ENCODE assay signal across 14 cellular contexts in the genomic region with DNA sequence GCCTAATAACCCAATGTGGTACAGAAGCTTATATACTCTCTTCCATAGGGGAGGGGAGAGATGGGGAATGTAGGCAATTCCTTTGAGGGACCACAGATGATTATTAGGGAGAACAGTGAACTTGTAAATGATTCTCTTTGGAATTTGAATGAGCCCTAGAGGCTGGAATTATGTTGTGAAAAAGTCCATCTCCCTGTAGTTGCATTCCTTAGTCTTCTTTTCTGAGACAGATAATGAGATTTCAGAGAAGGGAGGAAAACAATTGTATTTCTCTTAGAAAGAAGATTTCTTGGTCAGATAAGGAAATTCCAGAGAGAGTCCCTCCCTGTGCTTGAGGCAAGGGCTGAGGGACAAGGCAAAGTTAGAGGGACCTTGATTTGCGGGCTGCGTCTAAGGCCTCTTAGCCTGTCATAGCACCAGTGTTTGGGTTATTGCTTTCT.
DNase-seq lines count a peak whose midpoint lies in the region; ATAC-seq and TF ChIP-seq lines count a peak whose summit lies in the region.
"Had no signal": no experiment of that assay in that cellular context is flagged by ENCODE, and none has a peak within 500 bp of the region (broad histone marks: within the 10 kb centered on the region; RNA-seq: fewer than 3 reads in every experiment).

No MANE protein-coding gene starts in this region.

- H3K27ac Mint-ChIP-seq in CD4-positive, alpha-beta T cell = peak overlapping the region; percentile 15
- peak overlapping the region; percentile 71 to 95 (median 86) for H3K27ac Mint-ChIP-seq in nephron

- no peaks in the 10 kb centered on the region for H3K9me3 ChIP-seq in CD4-positive, alpha-beta T cell (ENCODE audit: control insufficient read depth, low read length)
- H3K9me3 ChIP-seq in HUES64 (ENCODE audit: insufficient read depth, low read depth, low read length) (peaks cover 28% of the 10 kb centered on the region), uterus (no peaks in the 10 kb centered on the region)
- H3K9me3 ChIP-seq: adrenal gland had no signal

- WGBS in HUES64 = 73% methylated on average over 2 of the region's 2 CpGs

- H3K4me1 ChIP-seq in HUES64 (ENCODE audit: insufficient read depth, low read length) (peaks cover 31% of the 10 kb centered on the region), uterus (peaks cover 0 to 7% of the 10 kb centered on the region in 2 donors)

- no peak overlapping the region for H3K27ac ChIP-seq in CD4-positive, alpha-beta T cell (ENCODE audit: low read depth, low read length)
- H3K27ac ChIP-seq in HUES64 (ENCODE audit: low read depth, low read length) = peak overlapping the region; percentile 97
- peak overlapping the region in 1 of 2 donors; percentile 48 for H3K27ac ChIP-seq in uterus
- H3K27ac ChIP-seq: C4-2B had no signal

- no peak overlapping the region for H3K4me3 Mint-ChIP-seq in CD4-positive, alpha-beta T cell
- peak overlapping the region in 1 of 3 experiments; percentile 2 for H3K4me3 Mint-ChIP-seq in nephron

- H3K9ac ChIP-seq in HUES64 (ENCODE audit: low read depth, low read length) = peak overlapping the region; percentile 35; the same call in 1 of the 2 replicates

- H3K36me3 Mint-ChIP-seq in CD4-positive, alpha-beta T cell (ENCODE audit: low read depth) = no peaks in the 10 kb centered on the region
- no peaks in the 10 kb centered on the region for H3K36me3 Mint-ChIP-seq in nephron (ENCODE audit: low read depth)

- no peak for TF ChIP-seq POLR2A in uterus (IDR thresholded peaks at IDR 0.05)

- H3K36me3 ChIP-seq in HUES64 (ENCODE audit: insufficient read depth, low read length) (peaks cover 5% of the 10 kb centered on the region), uterus (no peaks in the 10 kb centered on the region)
- H3K36me3 ChIP-seq: adrenal gland, spleen had no signal

- POLR2A ChIA-PET in CD4-positive, alpha-beta T cell (lab: Charles Lee) = no interaction called here

- H3K27me3 ChIP-seq in CD4-positive, alpha-beta T cell (ENCODE audit: control insufficient read depth, insufficient read depth, low read length) = no peaks in the 10 kb centered on the region
- H3K27me3 ChIP-seq in HUES64 (ENCODE audit: insufficient read depth, low read length) (no peaks in the 10 kb centered on the region), uterus (no peaks in the 10 kb centered on the region)
- H3K27me3 ChIP-seq: adrenal gland, spleen had no signal

- H3K4me3 ChIP-seq in HUES64 (ENCODE audit: low read length) = no peak overlapping the region
- no peak overlapping the region for H3K4me3 ChIP-seq in choroid plexus epithelial cell (ENCODE audit: low read depth, low read length)
- no peak overlapping the region for H3K4me3 ChIP-seq in uterus
- H3K4me3 ChIP-seq: adrenal gland, spleen had no signal

- CTCF ChIA-PET in CD4-positive, alpha-beta T cell (lab: Charles Lee) = no interaction called here

- no peak for ATAC-seq in CD4-positive, alpha-beta T cell (ENCODE audit: poor library complexity)
- ATAC-seq in activated CD4-positive, CD25-positive, alpha-beta regulatory T cell treated with anti-CD3 and anti-CD28 coated beads, Interleukin-2, amount 50 U/mL, for 24 hours = no peak

- no peak for DNase-seq in CD4-positive, alpha-beta T cell
- peak; percentile 14 for DNase-seq in choroid plexus epithelial cell (ENCODE audit: low read depth)
- no peak for DNase-seq in uterus
- no peak for DNase-seq in NCI-H82 treated with DMSO at 0.1 percent for 48 hours (lab: John Stamatoyannopoulos, UW; ENCODE audit: unreplicated experiment)
- no peak for DNase-seq in DMS114 treated with DMSO at 0.1 percent for 48 hours (lab: John Stamatoyannopoulos, UW; ENCODE audit: unreplicated experiment)
- DNase-seq: adrenal gland; OCI-M1; spleen; stimulated activated CD8-positive, alpha-beta memory T cell treated with anti-CD3 and anti-CD28 coated beads, Interleukin-4, amount 100 ng/mL, for 48 hours; T-helper 9 cell had no signal

- no peaks in the 10 kb centered on the region for H3K27me3 Mint-ChIP-seq in CD4-positive, alpha-beta T cell
- H3K27me3 Mint-ChIP-seq in nephron (ENCODE audit: low read depth) = no peaks in the 10 kb centered on the region

- H3K9me3 Mint-ChIP-seq in CD4-positive, alpha-beta T cell = no peaks in the 10 kb centered on the region
- H3K9me3 Mint-ChIP-seq in nephron = peaks cover 16% of the 10 kb centered on the region

- H3K4me1 Mint-ChIP-seq in CD4-positive, alpha-beta T cell (ENCODE audit: low read depth) = peaks cover 40% of the 10 kb centered on the region
- peaks cover 32% of the 10 kb centered on the region for H3K4me1 Mint-ChIP-seq in nephron

- intact Hi-C loops in CD4-positive, alpha-beta T cell (cut with DNase I, micrococcal nuclease) = no loop called here
- intact Hi-C loops in uterus (cut with DNase I; ENCODE audit: low total_unique reads) = no loop called here

- no peak for TF ChIP-seq CTCF in CD4-positive, alpha-beta T cell (IDR thresholded peaks at IDR 0.05)
- TF ChIP-seq CTCF in choroid plexus epithelial cell (conservative IDR thresholded peaks at IDR 0.05; ENCODE audit: low read depth, low read length) (no peak), nephron (IDR thresholded peaks at IDR 0.05; ENCODE audit: unreplicated experiment in 3 of 3) (no peak), uterus (IDR thresholded peaks at IDR 0.05) (no peak)
